8 cellular contexts compared by ENCODE assay signal in the genomic region with DNA sequence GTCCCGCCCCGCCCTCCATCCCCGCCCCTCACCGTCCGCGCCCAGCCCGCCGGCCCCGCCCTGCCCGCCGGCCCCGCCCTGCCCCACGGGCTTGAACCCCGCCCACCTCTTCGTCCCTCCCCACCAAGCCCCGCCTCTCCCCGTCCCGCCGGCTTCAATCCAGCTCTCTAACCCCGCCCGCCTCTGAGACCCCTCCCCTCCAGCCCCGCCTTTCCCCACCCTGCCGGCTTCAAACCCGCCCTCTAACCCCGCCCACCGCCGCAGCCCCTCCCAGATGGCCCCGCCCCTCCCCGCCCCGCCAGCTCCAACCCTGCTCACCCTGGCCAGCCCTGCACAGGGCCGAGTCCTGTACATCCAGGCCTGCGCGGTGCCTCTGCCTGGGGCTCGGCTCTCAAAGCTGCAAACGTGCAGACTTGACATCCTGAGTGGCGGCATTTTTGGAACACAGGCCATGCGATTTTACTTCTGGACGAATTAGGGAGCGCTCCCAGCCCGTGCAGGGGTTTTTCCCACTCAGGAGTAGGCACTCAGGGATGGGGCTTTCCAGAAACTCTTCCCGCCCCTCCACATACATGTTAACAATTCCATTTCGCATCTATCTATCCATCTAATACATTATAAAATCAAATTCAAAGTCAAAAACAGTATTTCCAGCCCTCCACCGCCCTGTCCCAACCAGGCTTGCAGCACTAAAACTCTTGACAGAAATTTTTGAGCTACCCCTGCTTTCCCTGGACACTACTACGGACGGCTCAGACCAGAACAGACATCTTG. TPM values are rescaled to one million over a fixed set of nuclear protein-coding genes. Genes with fewer than 3 reads are reported as not detected.
DNase-seq lines count a peak whose midpoint lies in the region; ATAC-seq and TF ChIP-seq lines count a peak whose summit lies in the region.

No MANE protein-coding gene starts in this region.

- H3K4me2 ChIP-seq in mammary epithelial cell (ENCODE audit: insufficient read depth, low read depth, low read length) = peak overlapping the region; percentile 70

- ATAC-seq in HG03064 (IDR thresholded peaks at IDR 0.05; ENCODE audit: low read depth, unreplicated experiment) (peak; percentile 39), activated B cell treated with CpG ODN at 0.5 μM for 24 hours (ENCODE audit: low read depth) (peak; percentile 89)

- H3K27me3 ChIP-seq in mammary epithelial cell (ENCODE audit: insufficient read depth, low read length) (no peaks in the 10 kb centered on the region), spleen (replicated peaks in 1 of 7) (peaks cover 0 to 9% (median 0%) of the 10 kb centered on the region in 7 donors)

- H2AFZ ChIP-seq in mammary epithelial cell (ENCODE audit: low read depth, low read length) = peak overlapping the region; percentile 74

- H3K79me2 ChIP-seq in mammary epithelial cell (ENCODE audit: insufficient read depth, low read length) = peaks cover 41% of the 10 kb centered on the region

- POLR2A ChIA-PET in activated B cell treated with CpG ODN at 0.5 μM for 24 hours (lab: Charles Lee) = interaction anchor here (0.6 to 4.1 kb wide), 17 partner anchors 9 to 331 kb away, joined by 3 to 39 read pairs (median 3); a partner anchor contains a TSS

- peak overlapping the region in 1 of 3 experiments; percentile 16 for H3K4me3 ChIP-seq in mammary epithelial cell (replicated peaks in 1 of 3; ENCODE audit: insufficient read depth in 1 of 3, low read depth in 2 of 3, low read length in 3 of 3)
- H3K4me3 ChIP-seq in spleen = peak overlapping the region; percentile 1 to 98 (median 28)

- peaks cover 3% of the 10 kb centered on the region for H3K36me3 Mint-ChIP-seq in activated B cell treated with CpG ODN at 0.5 μM for 24 hours (ENCODE audit: low read depth)
- no peaks in the 10 kb centered on the region for H3K36me3 Mint-ChIP-seq in immature natural killer cell

- dilution Hi-C loops in mammary epithelial cell (cut with HindIII; ENCODE audit: low sequenced_read_pairs) = no loop called here

- peaks cover 28% of the 10 kb centered on the region for H3K4me1 ChIP-seq in mammary epithelial cell (ENCODE audit: insufficient read depth, low read length)
- H3K4me1 ChIP-seq in spleen = peaks cover 27 to 55% (median 46%) of the 10 kb centered on the region in 6 donors

- in situ Hi-C loops in mammary epithelial cell (cut with MboI; ENCODE audit: low sequenced_read_pairs in 2 of 2) = no loop called here

- WGBS in mammary epithelial cell (ENCODE audit: low coverage, missing lambda C conversion rate) = 41% methylated on average over 13 of the region's 45 CpGs
- 14 to 47% (median 19%) methylated on average over 12 to 35 of the region's 45 CpGs for WGBS in spleen, 5 donors

- H3K9me3 ChIP-seq in mammary epithelial cell (replicated peaks; ENCODE audit: insufficient read depth, low read length) (no peaks in the 10 kb centered on the region), spleen (no peaks in the 10 kb centered on the region)

- DNase-seq in SIG-M5 treated with dmso at 0.1 percent for 504 hours (lab: John Stamatoyannopoulos, UW; ENCODE audit: unreplicated experiment) = peak; percentile 80
- DNase-seq in SIG-M5 (lab: John Stamatoyannopoulos, UW) = no peak
- DNase-seq in NCI-H2171 (lab: John Stamatoyannopoulos, UW) = peak; percentile 79
- peak; percentile 79 for DNase-seq in activated B cell treated with CpG ODN at 0.5 μM for 24 hours
- peak; percentile 87 for DNase-seq in mammary epithelial cell
- peak; percentile 90 to 92 (median 90) for DNase-seq in immature natural killer cell
- DNase-seq in spleen = peak; percentile 99

- no peaks in the 10 kb centered on the region for H4K20me1 ChIP-seq in mammary epithelial cell (ENCODE audit: insufficient read depth, low read length)

- H3K9ac ChIP-seq in mammary epithelial cell (ENCODE audit: insufficient read depth, low read length) = no peak overlapping the region

- no peak for TF ChIP-seq POLR2A in spleen (IDR thresholded peaks at IDR 0.05)

- intact Hi-C loops in activated B cell treated with CpG ODN at 0.5 μM for 24 hours (cut with micrococcal nuclease) (loop anchor here (1.0 to 5.0 kb wide), 11 partner anchors 20 to 1822 kb away; a partner anchor contains a TSS), mammary epithelial cell (cut with micrococcal nuclease) (loop anchor here (2.0 to 5.0 kb wide), 3 partner anchors 32 to 203 kb away; a partner anchor contains a TSS), spleen (cut with DNase I; ENCODE audit: low total_unique reads) (no loop called here)

- TF ChIP-seq CTCF in activated B cell treated with CpG ODN at 0.5 μM for 24 hours (IDR thresholded peaks at IDR 0.05) (no peak), mammary epithelial cell (conservative IDR thresholded peaks at IDR 0.05 in 1 of 2, IDR thresholded peaks at IDR 0.05 in 1 of 2; ENCODE audit: extremely low read depth in 1 of 2, insufficient read depth in 1 of 2, low read depth in 1 of 2, low read length in 2 of 2) (no peak), spleen (IDR thresholded peaks at IDR 0.05 in 8 of 11, conservative IDR thresholded peaks at IDR 0.05 in 3 of 11) (peak in 1 of 11 experiments; percentile 13)

- no peak overlapping the region for H3K27ac Mint-ChIP-seq in activated B cell treated with CpG ODN at 0.5 μM for 24 hours
- peak overlapping the region; percentile 82 to 95 (median 92) for H3K27ac Mint-ChIP-seq in immature natural killer cell

- H3K27me3 Mint-ChIP-seq in activated B cell treated with CpG ODN at 0.5 μM for 24 hours (no peaks in the 10 kb centered on the region), immature natural killer cell (ENCODE audit: low read depth in 3 of 3) (peaks cover 3 to 4% (median 4%) of the 10 kb centered on the region in 3 donors)

- H3K4me3 Mint-ChIP-seq in activated B cell treated with CpG ODN at 0.5 μM for 24 hours (peak overlapping the region; percentile 58), immature natural killer cell (peak overlapping the region; percentile 79 to 89 (median 83))

- H3K4me1 Mint-ChIP-seq in activated B cell treated with CpG ODN at 0.5 μM for 24 hours (peaks cover 26% of the 10 kb centered on the region), immature natural killer cell (peaks cover 55 to 73% of the 10 kb centered on the region in 2 donors)

- CTCF ChIA-PET in activated B cell treated with CpG ODN at 0.5 μM for 24 hours (lab: Charles Lee) (interaction anchor here (0.6 to 1.0 kb wide), 3 partner anchors 21 to 62 kb away, joined by 3 to 4 read pairs (median 3); no protein-coding TSS in a partner anchor), mammary epithelial cell (lab: Charles Lee; ENCODE audit: low non-redundant PET) (interaction anchor here (0.6 to 0.8 kb wide), 2 partner anchors 12 to 202 kb away, joined by 6 read pairs; a partner anchor contains a TSS)

- H3K9me3 Mint-ChIP-seq in activated B cell treated with CpG ODN at 0.5 μM for 24 hours (no peaks in the 10 kb centered on the region), immature natural killer cell (no peaks in the 10 kb centered on the region)

- H3K36me3 ChIP-seq in mammary epithelial cell (ENCODE audit: insufficient read depth, low read length) (no peaks in the 10 kb centered on the region), spleen (no peaks in the 10 kb centered on the region)

- no peak overlapping the region for H3K27ac ChIP-seq in mammary epithelial cell (ENCODE audit: insufficient read depth, low read depth, low read length)
- H3K27ac ChIP-seq in spleen = peak overlapping the region; percentile 46 to 92 (median 74)

- BruUV-seq in mammary epithelial cell (replicated peaks; lab: Mats Ljungman, UMichigan) = no TSS peak

RNA-seq across cellular contexts. Expression of a gene that starts 0.5 kb away (rescaled TPM):
- 9.7 and 11.2 TPM in 2 replicates for total RNA-seq in activated B cell treated with CpG ODN at 0.5 μM for 24 hours
- 10 to 100 TPM; 12.5 to 15.3 TPM for total RNA-seq in mammary epithelial cell
- 8.0 TPM for polyA plus RNA-seq in mammary epithelial cell
- polyA minus RNA-seq in mammary epithelial cell = 11.3 TPM
- polyA plus RNA-seq in immature natural killer cell = 10 to 100 TPM; 22.2 to 38.0 (median 24.7) TPM
- total RNA-seq in spleen = 10 to 100 TPM; 11.3 to 19.2 (median 14.6) TPM
- 10 to 100 TPM in 1 of 3 donors, 1 to 10 TPM in 2; 4.3 to 10.2 (median 6.0) TPM for polyA plus RNA-seq in spleen
